1 cellular context compared by ENCODE assay signal in the genomic region with DNA sequence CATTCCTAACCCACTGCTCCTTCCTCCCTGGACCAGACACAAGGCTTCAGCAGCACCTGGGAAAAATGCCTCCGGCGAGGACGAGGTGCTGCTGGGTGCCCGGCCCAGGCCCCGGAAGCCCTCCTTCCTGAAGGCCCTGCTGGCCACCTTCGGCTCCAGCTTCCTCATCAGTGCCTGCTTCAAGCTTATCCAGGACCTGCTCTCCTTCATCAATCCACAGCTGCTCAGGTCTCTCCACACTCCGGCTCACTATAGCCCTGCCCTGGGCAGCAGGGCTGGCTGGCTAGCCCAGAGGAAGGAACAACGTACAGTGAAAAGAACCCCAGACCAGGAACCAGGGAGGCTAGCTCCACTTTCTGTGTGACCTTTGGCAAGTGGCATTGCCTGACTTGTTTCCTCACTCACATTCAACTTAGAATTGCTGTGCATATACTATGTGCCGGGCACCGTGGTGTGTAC.
TF ChIP-seq lines count a peak whose summit lies in the region.

No MANE protein-coding gene starts in this region.

TF ChIP-seq in K562, 482 proteins besides CTCF, POLR2A, EP300 and RAD21 (continued from another document):
- TF ChIP-seq E2F8 (IDR thresholded peaks at IDR 0.05; ENCODE audit: low read depth, partially characterized antibody) (no peak), SRSF1 (IDR thresholded peaks at IDR 0.05; ENCODE audit: low read depth, low read length) (no peak), SIRT6 (IDR thresholded peaks at IDR 0.05; ENCODE audit: low read depth, low read length) (no peak), ZNF133 (CRISPR knock-in tag; IDR thresholded peaks at IDR 0.05) (no peak), GATAD2A (IDR thresholded peaks at IDR 0.05) (no peak), KAT7 (CRISPR knock-in tag; IDR thresholded peaks at IDR 0.05; ENCODE audit: borderline replicate concordance) (no peak), CTBP1 (IDR thresholded peaks at IDR 0.05; ENCODE audit: borderline replicate concordance) (0 out of 2 replicates have a peak, but pooled peaks have one; percentile 3), E2F5 (CRISPR knock-in tag; IDR thresholded peaks at IDR 0.05) (no peak), POLR2AphosphoS2 (IDR thresholded peaks at IDR 0.05; ENCODE audit: low read length) (no peak), GABPA (tag; conservative IDR thresholded peaks at IDR 0.05; ENCODE audit: low read depth) (no peak), ZFP36 (IDR thresholded peaks at IDR 0.05; ENCODE audit: low read depth, low read length, partially characterized antibody) (no peak)
- TF ChIP-seq, protein P1, sequence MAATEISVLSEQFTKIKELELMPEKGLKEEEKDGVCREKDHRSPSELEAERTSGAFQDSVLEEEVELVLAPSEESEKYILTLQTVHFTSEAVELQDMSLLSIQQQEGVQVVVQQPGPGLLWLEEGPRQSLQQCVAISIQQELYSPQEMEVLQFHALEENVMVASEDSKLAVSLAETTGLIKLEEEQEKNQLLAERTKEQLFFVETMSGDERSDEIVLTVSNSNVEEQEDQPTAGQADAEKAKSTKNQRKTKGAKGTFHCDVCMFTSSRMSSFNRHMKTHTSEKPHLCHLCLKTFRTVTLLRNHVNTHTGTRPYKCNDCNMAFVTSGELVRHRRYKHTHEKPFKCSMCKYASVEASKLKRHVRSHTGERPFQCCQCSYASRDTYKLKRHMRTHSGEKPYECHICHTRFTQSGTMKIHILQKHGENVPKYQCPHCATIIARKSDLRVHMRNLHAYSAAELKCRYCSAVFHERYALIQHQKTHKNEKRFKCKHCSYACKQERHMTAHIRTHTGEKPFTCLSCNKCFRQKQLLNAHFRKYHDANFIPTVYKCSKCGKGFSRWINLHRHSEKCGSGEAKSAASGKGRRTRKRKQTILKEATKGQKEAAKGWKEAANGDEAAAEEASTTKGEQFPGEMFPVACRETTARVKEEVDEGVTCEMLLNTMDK (IDR thresholded peaks at IDR 0.05; ENCODE audit: borderline replicate concordance, insufficient read depth, low read depth, low read length, poor library complexity, severe bottlenecking) = no peak
TF ChIP-seq in K562: peak in this region for 8.
